ENCODE assay signal across 24 cellular contexts in genomic region chr6:42813074-42813645, GRCh38. TPM values are rescaled to one million over a fixed set of nuclear protein-coding genes. Genes with fewer than 3 reads are reported as not detected.
DNase-seq lines count a peak whose midpoint lies in the region; ATAC-seq and TF ChIP-seq lines count a peak whose summit lies in the region.
"Had no signal": no experiment of that assay in that cellular context is flagged by ENCODE, and none has a peak within 500 bp of the region (broad histone marks: within the 10 kb centered on the region; RNA-seq: fewer than 3 reads in every experiment).

No MANE protein-coding gene starts in this region.

- H3K36me3 Mint-ChIP-seq in activated CD4-positive, alpha-beta T cell treated with anti-CD3 and anti-CD28 coated beads, Interleukin-2, amount 10 ng/mL, durations not matched to agents 24 days and 14 days (ENCODE audit: low read depth) = peaks cover 9% of the 10 kb centered on the region
- peaks cover 5% of the 10 kb centered on the region for H3K36me3 Mint-ChIP-seq in activated naive CD4-positive, alpha-beta T cell treated with anti-CD3 and anti-CD28 coated beads, Interleukin-2, amount 50 U/mL, for 24 hours
- H3K36me3 Mint-ChIP-seq in effector memory CD8-positive, alpha-beta T cell (ENCODE audit: insufficient read depth) = peaks cover 38% of the 10 kb centered on the region

- peaks cover 5% of the 10 kb centered on the region for H3K4me1 Mint-ChIP-seq in activated CD4-positive, alpha-beta T cell treated with anti-CD3 and anti-CD28 coated beads, Interleukin-2, amount 10 ng/mL, durations not matched to agents 24 days and 14 days
- H3K4me1 Mint-ChIP-seq in activated naive CD4-positive, alpha-beta T cell treated with anti-CD3 and anti-CD28 coated beads, Interleukin-2, amount 50 U/mL, for 24 hours = peaks cover 32% of the 10 kb centered on the region
- H3K4me1 Mint-ChIP-seq in effector memory CD8-positive, alpha-beta T cell (ENCODE audit: low read depth in 2 of 2) = peaks cover 4 to 14% of the 10 kb centered on the region in 2 donors

- DNase-seq in activated CD4-positive, alpha-beta T cell treated with anti-CD3 and anti-CD28 coated beads, Interleukin-2, amount 10 ng/mL, durations not matched to agents 24 days and 14 days = no peak
- no peak for DNase-seq in activated CD4-positive, alpha-beta T cell treated with anti-CD3 and anti-CD28 coated beads for 48 hours
- no peak for DNase-seq in activated naive CD4-positive, alpha-beta T cell (lab: John Stamatoyannopoulos, UW)
- no peak for DNase-seq in effector memory CD8-positive, alpha-beta T cell
- DNase-seq in DMS53 treated with DMSO at 0.1 percent for 48 hours (lab: John Stamatoyannopoulos, UW; ENCODE audit: unreplicated experiment) (no peak), HEK293T (ENCODE audit: extremely low spot score) (no peak), NCI-H345 treated with DMSO at 0.1 percent for 48 hours (lab: John Stamatoyannopoulos, UW; ENCODE audit: unreplicated experiment) (no peak)
- DNase-seq: AML-193; C1 segment of cervical spinal cord; Calu3; CD8-positive, alpha-beta memory T cell; DMS153; GOT3; HCEC 1CT; MG63; NCI-H1417; NCI-H1694 treated with DMSO at 0.1 percent for 48 hours; NCI-H2081 treated with DMSO at 0.1 percent for 48 hours; NCI-H446 treated with DMSO at 0.1 percent for 48 hours; NCI-H526 treated with DMSO at 0.1 percent for 48 hours; OCI-M1 had no signal

- intact Hi-C loops in activated CD4-positive, alpha-beta T cell treated with anti-CD3 and anti-CD28 coated beads, Interleukin-2, amount 10 ng/mL, durations not matched to agents 24 days and 14 days (cut with micrococcal nuclease) = loop anchor here (5.0 kb wide), 1 partner anchor 36 kb away; no protein-coding TSS in a partner anchor

- H3K27ac Mint-ChIP-seq in activated CD4-positive, alpha-beta T cell treated with anti-CD3 and anti-CD28 coated beads, Interleukin-2, amount 10 ng/mL, durations not matched to agents 24 days and 14 days = peak overlapping the region; percentile 41
- H3K27ac Mint-ChIP-seq in activated naive CD4-positive, alpha-beta T cell treated with anti-CD3 and anti-CD28 coated beads, Interleukin-2, amount 50 U/mL, for 24 hours = peak overlapping the region; percentile 84
- H3K27ac Mint-ChIP-seq in effector memory CD8-positive, alpha-beta T cell = peak overlapping the region; percentile 27 to 38

- H3K27me3 Mint-ChIP-seq in activated CD4-positive, alpha-beta T cell treated with anti-CD3 and anti-CD28 coated beads, Interleukin-2, amount 10 ng/mL, durations not matched to agents 24 days and 14 days = no peaks in the 10 kb centered on the region
- H3K27me3 Mint-ChIP-seq in activated naive CD4-positive, alpha-beta T cell treated with anti-CD3 and anti-CD28 coated beads, Interleukin-2, amount 50 U/mL, for 24 hours = no peaks in the 10 kb centered on the region
- H3K27me3 Mint-ChIP-seq in effector memory CD8-positive, alpha-beta T cell = no peaks in the 10 kb centered on the region
- H3K27me3 Mint-ChIP-seq: CD8-positive, alpha-beta memory T cell had no signal

- no peaks in the 10 kb centered on the region for H3K9me3 Mint-ChIP-seq in activated CD4-positive, alpha-beta T cell treated with anti-CD3 and anti-CD28 coated beads, Interleukin-2, amount 10 ng/mL, durations not matched to agents 24 days and 14 days
- no peaks in the 10 kb centered on the region for H3K9me3 Mint-ChIP-seq in activated naive CD4-positive, alpha-beta T cell treated with anti-CD3 and anti-CD28 coated beads, Interleukin-2, amount 50 U/mL, for 24 hours
- H3K9me3 Mint-ChIP-seq in effector memory CD8-positive, alpha-beta T cell = no peaks in the 10 kb centered on the region
- H3K9me3 Mint-ChIP-seq: CD8-positive, alpha-beta memory T cell had no signal

- POLR2A ChIA-PET in HEK293T (lab: Yijun Ruan, JAX) = no interaction called here

- H3K4me3 Mint-ChIP-seq in activated CD4-positive, alpha-beta T cell treated with anti-CD3 and anti-CD28 coated beads, Interleukin-2, amount 10 ng/mL, durations not matched to agents 24 days and 14 days = no peak overlapping the region
- H3K4me3 Mint-ChIP-seq in activated naive CD4-positive, alpha-beta T cell treated with anti-CD3 and anti-CD28 coated beads, Interleukin-2, amount 50 U/mL, for 24 hours = peak overlapping the region; percentile 11
- H3K4me3 Mint-ChIP-seq in effector memory CD8-positive, alpha-beta T cell = no peak overlapping the region
- H3K4me3 Mint-ChIP-seq: CD8-positive, alpha-beta memory T cell had no signal

- CTCF ChIA-PET in HEK293T (lab: Yijun Ruan, JAX) = no interaction called here

- no peak for ATAC-seq in effector memory CD8-positive, alpha-beta T cell (replicated peaks)
- ATAC-seq: HepG2, K562 had no signal

TF ChIP-seq in HEK293T, 16 proteins besides CTCF, POLR2A, EP300 and RAD21:
- TF ChIP-seq FOXK2 (IDR thresholded peaks at IDR 0.05) (no peak), SP1 (IDR thresholded peaks at IDR 0.05) (no peak), CTBP1 (IDR thresholded peaks at IDR 0.05; ENCODE audit: borderline replicate concordance) (no peak), NFRKB (IDR thresholded peaks at IDR 0.05) (no peak), FOXM1 (IDR thresholded peaks at IDR 0.05; ENCODE audit: borderline replicate concordance) (no peak), BHLHE40 (IDR thresholded peaks at IDR 0.05; ENCODE audit: borderline replicate concordance) (no peak), ARNT (IDR thresholded peaks at IDR 0.05) (no peak)
TF ChIP-seq in HEK293T: peak in this region for 0.

RNA-seq across cellular contexts. Expression of gene BICRAL, which starts 31.3 kb away (rescaled TPM):
- total RNA-seq in activated CD4-positive, alpha-beta T cell treated with anti-CD3 and anti-CD28 coated beads, Interleukin-2, amount 10 ng/mL, durations not matched to agents 24 days and 14 days = 12.5 and 12.9 TPM in 2 replicates

Comparison
In these comparisons a context has a peak if more than half of its experiments do, and no peak if none do; other contexts are left out.
1. H3K27ac Mint-ChIP-seq: peak in every context shown above with its lines; median percentile 84 in activated naive CD4-positive, alpha-beta T cell treated with anti-CD3 and anti-CD28 coated beads, Interleukin-2, amount 50 U/mL, for 24 hours; 41 in activated CD4-positive, alpha-beta T cell treated with anti-CD3 and anti-CD28 coated beads, Interleukin-2, amount 10 ng/mL, durations not matched to agents 24 days and 14 days; 32 in effector memory CD8-positive, alpha-beta T cell.